Comparison of ENCODE assay signal across 10 cellular contexts in the genomic region with DNA sequence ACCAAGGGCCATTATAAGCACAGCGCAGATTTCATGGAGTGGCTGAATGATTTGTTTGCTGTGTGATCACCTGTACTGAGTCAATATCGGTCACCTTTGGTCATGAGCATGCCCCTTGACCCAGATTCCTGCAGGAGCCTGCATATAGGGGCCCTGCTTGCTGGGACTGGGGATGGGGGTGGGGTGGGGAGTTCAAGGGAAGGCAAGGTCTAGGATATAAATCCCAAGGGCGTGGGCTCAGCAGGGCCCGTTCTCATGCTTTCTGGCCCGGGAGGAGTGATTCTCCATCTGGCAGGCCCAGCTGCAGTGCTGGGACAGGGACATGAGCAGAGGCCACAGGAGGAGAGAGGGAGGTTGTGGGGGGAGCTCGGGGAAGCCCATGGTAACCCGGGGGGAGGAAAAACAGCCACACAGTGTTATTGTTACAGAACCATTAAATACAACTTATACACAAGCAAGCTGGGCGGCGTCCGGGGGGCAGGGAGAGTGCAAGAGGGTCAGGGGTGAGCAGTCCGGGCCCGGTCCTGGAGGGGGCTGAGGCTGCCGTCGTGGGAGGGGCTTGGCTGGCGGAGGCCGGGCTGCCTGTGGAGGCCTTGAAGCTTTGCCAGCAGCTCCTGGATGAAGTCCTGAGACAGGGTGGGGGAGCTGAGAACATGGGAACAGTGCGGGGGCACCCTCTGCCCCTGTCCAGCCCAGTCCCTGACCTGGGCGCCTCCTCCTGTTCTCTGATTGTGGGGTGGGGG.
DNase-seq lines count a peak whose midpoint lies in the region; ATAC-seq, FAIRE-seq and TF ChIP-seq lines count a peak whose summit lies in the region.
"Had no signal": no experiment of that assay in that cellular context is flagged by ENCODE, and none has a peak within 500 bp of the region (broad histone marks: within the 10 kb centered on the region; RNA-seq: fewer than 3 reads in every experiment).

No MANE protein-coding gene starts in this region.

- no peak for TF ChIP-seq POLR2A in erythroblast (IDR thresholded peaks at IDR 0.05; ENCODE audit: low read length)

- ATAC-seq in memory B cell (ENCODE audit: low read depth) (no peak), GM19463 (IDR thresholded peaks at IDR 0.05; ENCODE audit: unreplicated experiment) (no peak)

- H3K4me1 Mint-ChIP-seq in memory B cell, result peaks cover 40% of the 10 kb centered on the region
- H3K4me1 Mint-ChIP-seq in activated T-cell treated with anti-CD3 and anti-CD28 coated beads, Interleukin-2, amount 50 U/mL, for 24 hours (ENCODE audit: low read depth), result no peaks in the 10 kb centered on the region

- H3K27ac Mint-ChIP-seq in memory B cell, result peak overlapping the region; percentile 64
- no peak overlapping the region for H3K27ac Mint-ChIP-seq in activated T-cell treated with anti-CD3 and anti-CD28 coated beads, Interleukin-2, amount 50 U/mL, for 24 hours
- H3K27ac Mint-ChIP-seq: stimulated activated naive CD8-positive, alpha-beta T cell treated with anti-CD3 and anti-CD28 coated beads, Interleukin-15, Interleukin-2, amounts not matched to agents 100 ng/mL and 50 ng/mL, for 24 hours had no signal

- peak; percentile 37 for DNase-seq in NCI-H446 treated with DMSO at 0.1 percent for 48 hours (lab: John Stamatoyannopoulos, UW)
- DNase-seq in memory B cell (ENCODE audit: low spot score in 2 of 2), result no peak
- DNase-seq in superior temporal gyrus (ENCODE audit: extremely low spot score), result peak; percentile 73
- DNase-seq in erythroblast (lab: John Stamatoyannopoulos, UW), result no peak
- DNase-seq in AML-193 (lab: John Stamatoyannopoulos, UW), result no peak
- DNase-seq in activated T-cell treated with anti-CD3 and anti-CD28 coated beads, Interleukin-2, amount 50 U/mL, for 24 hours, result no peak
- DNase-seq: activated CD4-positive, alpha-beta T cell treated with anti-CD3 and anti-CD28 coated beads for 1 hour had no signal

- peak overlapping the region; percentile 78 for H3K4me3 Mint-ChIP-seq in memory B cell
- H3K4me3 Mint-ChIP-seq in activated T-cell treated with anti-CD3 and anti-CD28 coated beads, Interleukin-2, amount 50 U/mL, for 24 hours, result no peak overlapping the region
- H3K4me3 Mint-ChIP-seq: stimulated activated naive CD8-positive, alpha-beta T cell treated with anti-CD3 and anti-CD28 coated beads, Interleukin-15, Interleukin-2, amounts not matched to agents 100 ng/mL and 50 ng/mL, for 24 hours had no signal

- FAIRE-seq in endometrium (lab: Jason Lieb, UNC), result peak; percentile 54

- no peaks in the 10 kb centered on the region for H3K9me3 Mint-ChIP-seq in memory B cell
- no peaks in the 10 kb centered on the region for H3K9me3 Mint-ChIP-seq in activated T-cell treated with anti-CD3 and anti-CD28 coated beads, Interleukin-2, amount 50 U/mL, for 24 hours
- H3K9me3 Mint-ChIP-seq: stimulated activated naive CD8-positive, alpha-beta T cell treated with anti-CD3 and anti-CD28 coated beads, Interleukin-15, Interleukin-2, amounts not matched to agents 100 ng/mL and 50 ng/mL, for 24 hours had no signal

- peaks cover 6% of the 10 kb centered on the region for H3K27me3 Mint-ChIP-seq in memory B cell
- H3K27me3 Mint-ChIP-seq in activated T-cell treated with anti-CD3 and anti-CD28 coated beads, Interleukin-2, amount 50 U/mL, for 24 hours, result peaks cover 18% of the 10 kb centered on the region

- H3K36me3 Mint-ChIP-seq in memory B cell, result peaks cover 1% of the 10 kb centered on the region
- H3K36me3 Mint-ChIP-seq in activated T-cell treated with anti-CD3 and anti-CD28 coated beads, Interleukin-2, amount 50 U/mL, for 24 hours (ENCODE audit: low read depth), result no peaks in the 10 kb centered on the region

Comparison
In these comparisons a context has a peak if more than half of its experiments do, and no peak if none do; other contexts are left out.
1. DNase-seq: peak in NCI-H446 treated with DMSO at 0.1 percent for 48 hours (single experiment) and superior temporal gyrus (single experiment); none in memory B cell (0 of 2), erythroblast (0 of 2), AML-193 (0 of 2) and activated T-cell treated with anti-CD3 and anti-CD28 coated beads, Interleukin-2, amount 50 U/mL, for 24 hours (single experiment).